ENCODE assay signal across 12 cellular contexts in genomic region chr21:26781331-26781730, GRCh38.
A peak's percentile ranks its signal among the peaks of the same experiment; 100 is the strongest.
DNase-seq lines count a peak whose midpoint lies in the region; ATAC-seq, FAIRE-seq and TF ChIP-seq lines count a peak whose summit lies in the region.
"Had no signal": no experiment of that assay in that cellular context is flagged by ENCODE, and none has a peak within 500 bp of the region (broad histone marks: within the 10 kb centered on the region; RNA-seq: fewer than 3 reads in every experiment).

No MANE protein-coding gene starts in this region.

- TF ChIP-seq EP300 in gastroesophageal sphincter (IDR thresholded peaks at IDR 0.05) (no peak), stomach (IDR thresholded peaks at IDR 0.05) (no peak)

- no peak for ATAC-seq in gastroesophageal sphincter

- no peaks in the 10 kb centered on the region for H3K36me3 Mint-ChIP-seq in activated T-cell treated with anti-CD3 and anti-CD28 coated beads, Interleukin-2, amount 50 U/mL, for 24 hours (ENCODE audit: low read depth)
- H3K36me3 Mint-ChIP-seq: CD4-positive, CD25-positive, alpha-beta regulatory T cell had no signal

- H3K4me1 ChIP-seq in gastroesophageal sphincter (peaks cover 3 to 37% (median 7%) of the 10 kb centered on the region in 3 donors), stomach (peaks cover 0 to 19% (median 7%) of the 10 kb centered on the region in 4 donors), tibial artery (peaks cover 0 to 54% (median 34%) of the 10 kb centered on the region in 4 donors)
- H3K4me1 ChIP-seq: BLaER1 treated with 17β-estradiol and CSF1 and Interleukin-3, amounts not matched to agents 10 nM and 100 nM had no signal

- FAIRE-seq in bronchial epithelial cell (lab: Jason Lieb, UNC) (peak; percentile 55), H54 (lab: Jason Lieb, UNC) (no peak)

- 78% methylated on average over 1 of the region's 1 CpG; no CpG with 5 or more reads in 1 of the 2 donors for WGBS in gastroesophageal sphincter (ENCODE audit: low coverage in 1 of 2), 2 donors
- WGBS in stomach, 5 donors: 69 to 100% (median 95%) methylated on average over 1 of the region's 1 CpG

- H3K27me3 Mint-ChIP-seq in activated T-cell treated with anti-CD3 and anti-CD28 coated beads, Interleukin-2, amount 50 U/mL, for 24 hours: no peaks in the 10 kb centered on the region
- H3K27me3 Mint-ChIP-seq: CD4-positive, CD25-positive, alpha-beta regulatory T cell had no signal

- intact Hi-C loops in stomach (cut with DNase I; ENCODE audit: low total_unique reads): no loop called here
- intact Hi-C loops in tibial artery (cut with DNase I; ENCODE audit: low total_unique reads): no loop called here

- H3K36me3 ChIP-seq in bronchial epithelial cell (ENCODE audit: control insufficient read depth, insufficient read depth, low read length): no peaks in the 10 kb centered on the region
- H3K36me3 ChIP-seq in gastroesophageal sphincter: no peaks in the 10 kb centered on the region
- no peaks in the 10 kb centered on the region for H3K36me3 ChIP-seq in stomach
- H3K36me3 ChIP-seq in tibial artery: no peaks in the 10 kb centered on the region
- H3K36me3 ChIP-seq: BLaER1 treated with 17β-estradiol and CSF1 and Interleukin-3, amounts not matched to agents 10 nM and 100 nM had no signal

- TF ChIP-seq CTCF in bronchial epithelial cell (IDR thresholded peaks at IDR 0.05; ENCODE audit: insufficient read depth, low read length, severe bottlenecking) (no peak), gastroesophageal sphincter (IDR thresholded peaks at IDR 0.05) (no peak), stomach (IDR thresholded peaks at IDR 0.05) (no peak), tibial artery (IDR thresholded peaks at IDR 0.05) (no peak)

- H3K9me3 Mint-ChIP-seq in activated T-cell treated with anti-CD3 and anti-CD28 coated beads, Interleukin-2, amount 50 U/mL, for 24 hours: no peaks in the 10 kb centered on the region

- H3K27ac ChIP-seq in gastroesophageal sphincter: peak overlapping the region in 3 of 4 donors; percentile 14 to 79 (median 74)
- peak overlapping the region in 3 of 5 donors; percentile 63 to 71 (median 66) for H3K27ac ChIP-seq in stomach
- peak overlapping the region; percentile 50 to 68 for H3K27ac ChIP-seq in tibial artery
- H3K27ac ChIP-seq: BLaER1 treated with 17β-estradiol and CSF1 and Interleukin-3, amounts not matched to agents 10 nM and 100 nM had no signal

- no peak for TF ChIP-seq POLR2A in gastroesophageal sphincter (IDR thresholded peaks at IDR 0.05)
- no peak for TF ChIP-seq POLR2A in stomach (IDR thresholded peaks at IDR 0.05)
- TF ChIP-seq POLR2A in H54 (IDR thresholded peaks at IDR 0.05; ENCODE audit: low read depth, low read length): no peak

- H3K9me3 ChIP-seq in gastroesophageal sphincter (no peaks in the 10 kb centered on the region), stomach (no peaks in the 10 kb centered on the region), tibial artery (no peaks in the 10 kb centered on the region)

- no peaks in the 10 kb centered on the region for H3K4me1 Mint-ChIP-seq in activated T-cell treated with anti-CD3 and anti-CD28 coated beads, Interleukin-2, amount 50 U/mL, for 24 hours (ENCODE audit: low read depth)
- H3K4me1 Mint-ChIP-seq: CD4-positive, CD25-positive, alpha-beta regulatory T cell had no signal

- no peak overlapping the region for H3K4me3 ChIP-seq in bronchial epithelial cell (ENCODE audit: low read depth, low read length)
- H3K4me3 ChIP-seq in gastroesophageal sphincter: no peak overlapping the region
- H3K4me3 ChIP-seq in stomach: no peak overlapping the region
- no peak overlapping the region for H3K4me3 ChIP-seq in tibial artery
- H3K4me3 ChIP-seq: BLaER1 treated with 17β-estradiol and CSF1 and Interleukin-3, amounts not matched to agents 10 nM and 100 nM had no signal

- no peaks in the 10 kb centered on the region for H3K27me3 ChIP-seq in bronchial epithelial cell (ENCODE audit: control insufficient read depth, insufficient read depth, low read length)
- no peaks in the 10 kb centered on the region for H3K27me3 ChIP-seq in gastroesophageal sphincter
- no peaks in the 10 kb centered on the region for H3K27me3 ChIP-seq in stomach
- no peaks in the 10 kb centered on the region for H3K27me3 ChIP-seq in tibial artery
- H3K27me3 ChIP-seq: BLaER1 treated with 17β-estradiol and CSF1 and Interleukin-3, amounts not matched to agents 10 nM and 100 nM had no signal

- H3K4me3 Mint-ChIP-seq in activated T-cell treated with anti-CD3 and anti-CD28 coated beads, Interleukin-2, amount 50 U/mL, for 24 hours: no peak overlapping the region
- H3K4me3 Mint-ChIP-seq: CD4-positive, CD25-positive, alpha-beta regulatory T cell had no signal

- DNase-seq in bronchial epithelial cell (ENCODE audit: low read depth) (no peak), stomach (no peak), tibial artery (no peak), germinal center (ENCODE audit: low spot score) (no peak), foreskin melanocyte (no peak), H54 (ENCODE audit: insufficient read length, low spot score) (no peak)
- no peak for DNase-seq in activated T-cell treated with anti-CD3 and anti-CD28 coated beads, Interleukin-2, amount 50 U/mL, for 24 hours
- DNase-seq: ACHN; CD4-positive, CD25-positive, alpha-beta regulatory T cell; H7 had no signal

- H3K27ac Mint-ChIP-seq in activated T-cell treated with anti-CD3 and anti-CD28 coated beads, Interleukin-2, amount 50 U/mL, for 24 hours: no peak overlapping the region
- H3K27ac Mint-ChIP-seq: CD4-positive, CD25-positive, alpha-beta regulatory T cell had no signal
